16 cellular contexts compared by ENCODE assay signal in the genomic region with DNA sequence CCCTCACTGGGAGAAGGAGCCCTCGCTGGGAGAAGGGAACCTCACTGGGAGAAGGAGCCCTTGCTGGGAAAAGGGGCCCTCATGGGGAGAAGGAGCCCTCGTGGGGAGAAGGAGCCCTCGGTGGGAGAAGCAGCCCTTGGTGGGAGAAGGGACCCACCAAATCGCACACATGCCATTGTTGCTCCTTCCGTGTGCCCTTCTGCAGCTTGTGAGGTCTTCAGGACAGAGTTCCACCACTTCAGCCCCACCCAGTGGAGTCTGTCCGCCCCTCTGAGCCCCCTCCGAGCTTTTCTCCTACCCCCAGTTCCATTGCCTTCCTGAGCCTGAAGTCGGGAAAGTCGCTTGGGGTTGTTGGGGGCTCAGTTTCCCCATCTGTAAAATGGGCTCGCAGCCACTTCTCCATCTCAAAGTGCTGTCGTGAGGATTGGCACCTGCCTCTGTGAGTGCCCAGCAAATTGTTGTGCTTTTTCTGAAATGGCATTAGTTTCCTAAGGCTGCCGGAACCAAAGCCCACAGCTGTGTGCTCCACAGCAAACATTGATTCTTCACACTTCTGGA.
DNase-seq lines count a peak whose midpoint lies in the region; ATAC-seq, FAIRE-seq and TF ChIP-seq lines count a peak whose summit lies in the region.
"Had no signal": no experiment of that assay in that cellular context is flagged by ENCODE, and none has a peak within 500 bp of the region (broad histone marks: within the 10 kb centered on the region; RNA-seq: fewer than 3 reads in every experiment).

No MANE protein-coding gene starts in this region.

- dilution Hi-C loops in mammary epithelial cell (cut with HindIII; ENCODE audit: low sequenced_read_pairs) = no loop called here

- no peak overlapping the region for H3K4me2 ChIP-seq in HepG2 (ENCODE audit: low read depth, low read length)
- H3K4me2 ChIP-seq in K562 (ENCODE audit: insufficient read depth, low read length) = no peak overlapping the region
- H3K4me2 ChIP-seq in osteoblast (ENCODE audit: insufficient read depth, low read length) = no peak overlapping the region
- H3K4me2 ChIP-seq in mammary epithelial cell (ENCODE audit: insufficient read depth, low read depth, low read length) = no peak overlapping the region
- H3K4me2 ChIP-seq: BLaER1 had no signal

- no TSS peak for BruUV-seq in HepG2 (replicated peaks; lab: Mats Ljungman, UMichigan)
- BruUV-seq in K562 (replicated peaks; lab: Mats Ljungman, UMichigan) = no TSS peak
- no TSS peak for BruUV-seq in mammary epithelial cell (replicated peaks; lab: Mats Ljungman, UMichigan)

- no peak for TF ChIP-seq POLR2A in HepG2 (IDR thresholded peaks at IDR 0.05; ENCODE audit: insufficient read depth in 1 of 2, low read depth in 2 of 2, low read length in 2 of 2)
- TF ChIP-seq POLR2A in right lobe of liver (IDR thresholded peaks at IDR 0.05) = no peak
- no peak for TF ChIP-seq POLR2A in K562 (conservative IDR thresholded peaks at IDR 0.05)

- no peak overlapping the region for H3K9ac ChIP-seq in HepG2 (ENCODE audit: insufficient read depth, low read depth, low read length)
- no peak overlapping the region for H3K9ac ChIP-seq in K562 (ENCODE audit: insufficient read depth in 1 of 2, low read depth in 2 of 2, low read length in 2 of 2)
- H3K9ac ChIP-seq in mammary epithelial cell (ENCODE audit: insufficient read depth, low read length) = no peak overlapping the region
- H3K9ac ChIP-seq: BLaER1 had no signal

- no peaks in the 10 kb centered on the region for H4K20me1 ChIP-seq in HepG2 (ENCODE audit: insufficient read depth, low read length)
- H4K20me1 ChIP-seq in K562 (replicated peaks; ENCODE audit: control insufficient read depth, insufficient read depth, low read length) = 0 out of 2 replicates have a peak, but pooled peaks cover 9% of the 10 kb centered on the region
- no peaks in the 10 kb centered on the region for H4K20me1 ChIP-seq in osteoblast (ENCODE audit: insufficient read depth, low read length)
- H4K20me1 ChIP-seq in mammary epithelial cell (ENCODE audit: insufficient read depth, low read length) = no peaks in the 10 kb centered on the region
- H4K20me1 ChIP-seq: BLaER1 had no signal

- 6% methylated on average over 12 of the region's 12 CpGs for WGBS in HepG2 (ENCODE audit: low lambda C conversion rate)
- WGBS in right lobe of liver (ENCODE audit: insufficient coverage, low coverage, low lambda C conversion rate, missing lambda C conversion rate) = 59% methylated on average over 8 of the region's 12 CpGs
- WGBS in K562 (ENCODE audit: insufficient coverage, low coverage, missing lambda C conversion rate) = 2% methylated on average over 12 of the region's 12 CpGs
- 86% methylated on average over 10 of the region's 12 CpGs for WGBS in mammary epithelial cell (ENCODE audit: low coverage, missing lambda C conversion rate)

- POLR2A ChIA-PET in HepG2 (lab: Yijun Ruan, JAX) = no interaction called here
- POLR2A ChIA-PET in K562 (lab: Yijun Ruan, JAX) = no interaction called here

- no peak for DNase-seq in HepG2 (ENCODE audit: low spot score)
- DNase-seq in right lobe of liver = no peak
- no peak for DNase-seq in K562 (ENCODE audit: extremely low read depth in 1 of 4, low spot score in 3 of 4)
- peak; percentile 72 for DNase-seq in osteoblast (ENCODE audit: insufficient read length, low spot score, missing footprints)
- DNase-seq in activated naive CD4-positive, alpha-beta T cell treated with Interleukin-2 at 50 U/mL for 16 hours = no peak
- DNase-seq in activated T-cell treated with anti-CD3 and anti-CD28 coated beads, Interleukin-2, amount 50 U/mL, for 1 hour = no peak
- DNase-seq in left cardiac atrium = no peak
- DNase-seq in mammary epithelial cell = no peak
- DNase-seq: 8988T; CD4-positive, alpha-beta memory T cell; DMS153; DMS79; GDM1; HCEC 1CT; IMR-90 had no signal

- no peaks in the 10 kb centered on the region for H3K79me2 ChIP-seq in HepG2 (ENCODE audit: insufficient read depth, low read length)
- H3K79me2 ChIP-seq in K562 (ENCODE audit: control insufficient read depth, insufficient read depth, low read length) = no peaks in the 10 kb centered on the region
- no peaks in the 10 kb centered on the region for H3K79me2 ChIP-seq in osteoblast (ENCODE audit: insufficient read depth, low read length)
- no peaks in the 10 kb centered on the region for H3K79me2 ChIP-seq in mammary epithelial cell (ENCODE audit: insufficient read depth, low read length)

- H3K9me1 ChIP-seq in K562 (ENCODE audit: control insufficient read depth, insufficient read depth, low read length) = no peaks in the 10 kb centered on the region

- no peak overlapping the region for H3K4me3 ChIP-seq in HepG2 (replicated peaks in 1 of 3; ENCODE audit: insufficient read depth in 1 of 3, low read depth in 2 of 3, low read length in 3 of 3)
- no peak overlapping the region for H3K4me3 ChIP-seq in right lobe of liver
- H3K4me3 ChIP-seq in K562 = no peak overlapping the region
- no peak overlapping the region for H3K4me3 ChIP-seq in osteoblast (ENCODE audit: insufficient read depth, low read length)
- no peak overlapping the region for H3K4me3 ChIP-seq in mammary epithelial cell (replicated peaks in 1 of 3; ENCODE audit: insufficient read depth in 1 of 3, low read depth in 2 of 3, low read length in 3 of 3)
- H3K4me3 ChIP-seq: BLaER1 had no signal

- H3K36me3 ChIP-seq in HepG2 (replicated peaks in 1 of 2; ENCODE audit: control insufficient read depth in 1 of 2, insufficient read depth in 2 of 2, low read length in 2 of 2) (no peaks in the 10 kb centered on the region), right lobe of liver (no peaks in the 10 kb centered on the region), K562 (ENCODE audit: control insufficient read depth, insufficient read depth, low read length) (no peaks in the 10 kb centered on the region), osteoblast (ENCODE audit: insufficient read depth, low read length) (no peaks in the 10 kb centered on the region), mammary epithelial cell (ENCODE audit: insufficient read depth, low read length) (no peaks in the 10 kb centered on the region)
- H3K36me3 ChIP-seq: BLaER1 had no signal

- CTCF ChIA-PET in HepG2 (lab: Yijun Ruan, JAX; ENCODE audit: low intra/inter-chr PET ratio, low total read pairs) (no interaction called here), K562 (lab: Yijun Ruan, JAX; ENCODE audit: low intra/inter-chr PET ratio) (no interaction called here), mammary epithelial cell (lab: Charles Lee; ENCODE audit: low non-redundant PET) (no interaction called here)

- H3K27me3 ChIP-seq in HepG2 (ENCODE audit: control insufficient read depth in 1 of 2, insufficient read depth in 2 of 2, low read length in 2 of 2) = peaks cover 28 to 88% of the 10 kb centered on the region in 2 experiments; a peak in 4 of 5 replicates
- no peaks in the 10 kb centered on the region for H3K27me3 ChIP-seq in right lobe of liver
- peaks cover 24 to 73% of the 10 kb centered on the region in 2 experiments for H3K27me3 ChIP-seq in K562 (ENCODE audit: control insufficient read depth in 2 of 2, insufficient read depth in 2 of 2, low read length in 2 of 2)
- peaks cover 10% of the 10 kb centered on the region for H3K27me3 ChIP-seq in osteoblast (ENCODE audit: insufficient read depth, low read length)
- H3K27me3 ChIP-seq in mammary epithelial cell (ENCODE audit: insufficient read depth, low read length) = no peaks in the 10 kb centered on the region
- H3K27me3 ChIP-seq: BLaER1 had no signal

- H3K4me1 ChIP-seq in HepG2 (ENCODE audit: insufficient read depth, low read length) = no peaks in the 10 kb centered on the region
- no peaks in the 10 kb centered on the region for H3K4me1 ChIP-seq in right lobe of liver
- H3K4me1 ChIP-seq in K562 (replicated peaks in 1 of 2; ENCODE audit: control insufficient read depth in 2 of 2, insufficient read depth in 2 of 2, low read length in 2 of 2) = no peaks in the 10 kb centered on the region; a peak in 1 of 5 replicates
- no peaks in the 10 kb centered on the region for H3K4me1 ChIP-seq in osteoblast (ENCODE audit: insufficient read depth, low read length)
- no peaks in the 10 kb centered on the region for H3K4me1 ChIP-seq in mammary epithelial cell (ENCODE audit: insufficient read depth, low read length)

- H3K9me3 ChIP-seq in HepG2 (ENCODE audit: low read length) (no peaks in the 10 kb centered on the region), right lobe of liver (no peaks in the 10 kb centered on the region), K562 (replicated peaks; ENCODE audit: control insufficient read depth, insufficient read depth, low read depth, low read length) (no peaks in the 10 kb centered on the region), osteoblast (ENCODE audit: low read depth, low read length) (no peaks in the 10 kb centered on the region), mammary epithelial cell (replicated peaks; ENCODE audit: insufficient read depth, low read length) (no peaks in the 10 kb centered on the region)
- H3K9me3 ChIP-seq: BLaER1 had no signal

- in situ Hi-C loops in HepG2 (cut with HindIII; ENCODE audit: extremely low pct_ligation_motif_present, low pct_unique_long_range_greater_than_20kb) (no loop called here), K562 (cut with MboI) (no loop called here), mammary epithelial cell (cut with MboI; ENCODE audit: low sequenced_read_pairs in 2 of 2) (no loop called here)

- TF ChIP-seq EP300 in HepG2 (IDR thresholded peaks at IDR 0.05; ENCODE audit: low read depth in 2 of 2, low read length in 2 of 2) (no peak), HepG2 (CRISPR knock-in tag; IDR thresholded peaks at IDR 0.05; ENCODE audit: borderline replicate concordance) (no peak), K562 (IDR thresholded peaks at IDR 0.05; ENCODE audit: low read length) (no peak)

- ATAC-seq in HepG2 (no peak), right lobe of liver (no peak), K562 (no peak), left cardiac atrium (no peak)

- FAIRE-seq in HepG2 (lab: Jason Lieb, UNC) = no peak
- FAIRE-seq in K562 (lab: Jason Lieb, UNC) = no peak

- intact Hi-C loops in HepG2 (cut with micrococcal nuclease; ENCODE audit: unreplicated experiment) (no loop called here), right lobe of liver (cut with DNase I) (no loop called here), K562 (cut with micrococcal nuclease) (no loop called here), left cardiac atrium (cut with DNase I) (no loop called here), mammary epithelial cell (cut with micrococcal nuclease) (no loop called here)

- TF ChIP-seq RAD21 in HepG2 (CRISPR knock-in tag; IDR thresholded peaks at IDR 0.05) (no peak), K562 (CRISPR knock-in tag; conservative IDR thresholded peaks at IDR 0.05 in 1 of 2, IDR thresholded peaks at IDR 0.05 in 1 of 2) (no peak)

- H3K27ac ChIP-seq in HepG2 (ENCODE audit: extremely low read length, insufficient read depth, low read length) = no peak overlapping the region
- H3K27ac ChIP-seq in right lobe of liver = no peak overlapping the region
- H3K27ac ChIP-seq in K562 (ENCODE audit: extremely low read depth, low read depth, low read length) = no peak overlapping the region
- no peak overlapping the region for H3K27ac ChIP-seq in osteoblast (ENCODE audit: low read depth, low read length)
- no peak overlapping the region for H3K27ac ChIP-seq in mammary epithelial cell (ENCODE audit: insufficient read depth, low read depth, low read length)
- H3K27ac ChIP-seq: BLaER1 had no signal

- H2AFZ ChIP-seq in HepG2 (ENCODE audit: low read length) = no peak overlapping the region
- H2AFZ ChIP-seq in K562 (ENCODE audit: low read depth, low read length) = no peak overlapping the region
- no peak overlapping the region for H2AFZ ChIP-seq in osteoblast (ENCODE audit: low read length)
- H2AFZ ChIP-seq in mammary epithelial cell (ENCODE audit: low read depth, low read length) = no peak overlapping the region

- TF ChIP-seq CTCF in HepG2 (CRISPR knock-in tag; IDR thresholded peaks at IDR 0.05) (no peak), right lobe of liver (IDR thresholded peaks at IDR 0.05) (no peak), K562 (IDR thresholded peaks at IDR 0.05 in 2 of 3, conservative IDR thresholded peaks at IDR 0.05 in 1 of 3; ENCODE audit: insufficient read depth in 2 of 3, low read depth in 1 of 3, low read length in 3 of 3) (no peak), osteoblast (IDR thresholded peaks at IDR 0.05; ENCODE audit: extremely low read depth, low read depth, low read length) (no peak), mammary epithelial cell (conservative IDR thresholded peaks at IDR 0.05 in 1 of 2, IDR thresholded peaks at IDR 0.05 in 1 of 2; ENCODE audit: extremely low read depth in 1 of 2, insufficient read depth in 1 of 2, low read depth in 1 of 2, low read length in 2 of 2) (no peak)
